In the genomic region with DNA sequence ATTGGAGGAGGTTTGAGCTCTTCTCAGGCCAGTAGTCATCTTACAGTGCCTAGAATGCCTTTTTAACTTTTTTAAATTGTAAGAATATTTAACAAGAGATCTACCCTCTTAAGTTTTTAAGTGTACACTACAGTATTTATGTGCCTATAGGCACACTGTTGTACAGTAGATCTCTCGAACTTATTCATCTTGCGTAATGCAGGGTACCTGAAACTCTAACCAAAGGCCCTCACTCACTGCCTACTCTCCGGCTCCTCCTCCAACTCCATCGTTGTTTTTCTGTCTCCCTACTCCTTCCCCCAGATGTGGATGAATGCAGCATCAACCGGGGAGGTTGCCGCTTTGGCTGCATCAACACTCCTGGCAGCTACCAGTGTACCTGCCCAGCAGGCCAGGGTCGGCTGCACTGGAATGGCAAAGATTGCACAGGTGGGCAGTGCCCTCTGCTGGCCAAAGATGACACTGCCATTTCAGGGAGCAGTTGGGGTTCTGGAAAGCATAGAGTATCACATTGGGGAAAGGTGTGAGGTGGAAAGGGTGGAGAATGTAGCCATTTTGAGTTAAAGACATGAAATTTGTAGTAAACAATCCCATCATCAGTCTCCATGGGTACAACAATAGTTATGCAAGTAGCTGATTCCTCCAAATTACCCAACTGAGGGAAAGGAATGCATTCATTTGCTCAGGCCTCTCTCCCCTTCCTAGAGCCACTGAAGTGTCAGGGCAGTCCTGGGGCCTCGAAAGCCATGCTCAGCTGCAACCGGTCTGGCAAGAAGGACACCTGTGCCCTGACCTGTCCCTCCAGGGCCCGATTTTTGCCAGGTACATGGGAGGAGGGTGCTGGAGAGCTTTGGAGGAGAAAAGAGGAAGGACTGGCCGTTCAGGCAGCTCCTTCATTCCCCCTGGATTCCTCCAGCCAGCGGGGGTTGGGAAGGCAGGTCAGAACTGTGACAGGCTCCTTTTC, we compare ENCODE assay signal across 8 cellular contexts. TPM values are rescaled to one million over a fixed set of nuclear protein-coding genes. Genes with fewer than 3 reads are reported as not detected.
DNase-seq lines count a peak whose midpoint lies in the region; ATAC-seq and TF ChIP-seq lines count a peak whose summit lies in the region.

No MANE protein-coding gene starts in this region.

- no peak overlapping the region for H3K56ac ChIP-seq in H9 (ENCODE audit: insufficient read length, low read depth, low read length)

- H3K27ac ChIP-seq in H9 (ENCODE audit: insufficient read length, low read depth, low read length) = no peak overlapping the region

- no peak overlapping the region for H4K8ac ChIP-seq in H9 (replicated peaks; ENCODE audit: insufficient read length, low read depth, low read length)

- H3K79me1 ChIP-seq in H9 (ENCODE audit: insufficient read depth, low read depth, low read length, poor library complexity, severe bottlenecking) = no peaks in the 10 kb centered on the region

- peak overlapping the region in 1 of 2 experiments; percentile 11; a peak in 1 of 5 replicates for H3K4me3 Mint-ChIP-seq in H9
- H3K4me3 Mint-ChIP-seq in activated CD4-positive, alpha-beta memory T cell treated with anti-CD3 and anti-CD28 coated beads for 36 hours = no peak overlapping the region
- H3K4me3 Mint-ChIP-seq in memory B cell = no peak overlapping the region

- peak; percentile 99 for TF ChIP-seq CTCF in H9 (conservative IDR thresholded peaks at IDR 0.05)

- H3K23me2 ChIP-seq in H9 (ENCODE audit: insufficient read length, low read depth, low read length, poor library complexity, severe bottlenecking) = no peaks in the 10 kb centered on the region

- H3K9ac ChIP-seq in H9 (ENCODE audit: extremely low read depth, insufficient read length, low read length) = no peak overlapping the region

- H4K20me1 ChIP-seq in H9 (ENCODE audit: control insufficient read depth, insufficient read depth, insufficient read length) = no peaks in the 10 kb centered on the region

- ATAC-seq in memory B cell (ENCODE audit: low read depth) (peak; percentile 88), HG02938 (IDR thresholded peaks at IDR 0.05; ENCODE audit: unreplicated experiment) (no peak)

- H3K23ac ChIP-seq in H9 (ENCODE audit: insufficient read length, low read depth, low read length) = no peak overlapping the region

- no peaks in the 10 kb centered on the region; the same call in 1 of the 2 replicates for H3K4me1 ChIP-seq in H9 (ENCODE audit: insufficient read depth, low read length)

- WGBS in H9 (ENCODE audit: extremely low coverage, insufficient read length, low lambda C conversion rate) = no CpG with 5 or more reads among the region's 12 CpGs

- no peak overlapping the region for H2BK120ac ChIP-seq in H9 (ENCODE audit: low read depth, low read length, poor library complexity, severe bottlenecking)

- H3K9me3 Mint-ChIP-seq in H9 = no peaks in the 10 kb centered on the region
- H3K9me3 Mint-ChIP-seq in activated CD4-positive, alpha-beta memory T cell treated with anti-CD3 and anti-CD28 coated beads for 36 hours = no peaks in the 10 kb centered on the region
- H3K9me3 Mint-ChIP-seq in memory B cell = no peaks in the 10 kb centered on the region

- H4K5ac ChIP-seq in H9 (ENCODE audit: insufficient read length, low read depth, low read length) = no peak overlapping the region

- no peak overlapping the region for H2BK20ac ChIP-seq in H9 (ENCODE audit: low read depth, low read length, poor library complexity, severe bottlenecking)

- peak; percentile 65 for DNase-seq in CD1c-positive myeloid dendritic cell (ENCODE audit: extremely low spot score)
- peak; percentile 85 for DNase-seq in H9
- peak; percentile 31 for DNase-seq in NCI-H526 treated with DMSO at 0.1 percent for 48 hours (lab: John Stamatoyannopoulos, UW)
- DNase-seq in activated CD4-positive, alpha-beta memory T cell treated with anti-CD3 and anti-CD28 coated beads for 36 hours = peak; percentile 84
- peak; percentile 65 for DNase-seq in effector CD4-positive, alpha-beta T cell
- peak; percentile 64 to 78 for DNase-seq in memory B cell (ENCODE audit: low spot score in 2 of 2)
- DNase-seq in stimulated activated CD8-positive, alpha-beta memory T cell treated with anti-CD3 and anti-CD28 coated beads, Interleukin-15, amount 100 ng/mL, for 4 hours (ENCODE audit: low read depth in 2 of 2) = peak; percentile 23 to 36

- H3K27me3 ChIP-seq in H9 (ENCODE audit: insufficient read depth, low read length) = peaks cover 6% of the 10 kb centered on the region; the same call in 1 of the 2 replicates

- H3T11ph ChIP-seq in H9 (ENCODE audit: low read length) = no peak overlapping the region

- no peak overlapping the region for H3K4me2 ChIP-seq in H9 (ENCODE audit: insufficient read depth, insufficient read length, low read length)

- POLR2A ChIA-PET in activated CD4-positive, alpha-beta memory T cell treated with anti-CD3 and anti-CD28 coated beads for 36 hours (lab: Charles Lee) = no interaction called here

- CTCF ChIA-PET in activated CD4-positive, alpha-beta memory T cell treated with anti-CD3 and anti-CD28 coated beads for 36 hours (lab: Charles Lee) = interaction anchor here (0.5 to 6.0 kb wide), 45 partner anchors 8 to 1502 kb away, joined by 3 to 58 read pairs (median 4); partner anchors contain the start of genes ANKS1A, TAF11 and ZNF76

- no peak overlapping the region for H3K18ac ChIP-seq in H9 (ENCODE audit: insufficient read length, low read depth, low read length)

- H2AFZ ChIP-seq in H9 (ENCODE audit: low read length) = no peak overlapping the region

- H3K36me3 Mint-ChIP-seq in H9 (ENCODE audit: insufficient read depth in 1 of 3, low read depth in 3 of 3) (peaks cover 1 to 4% (median 2%) of the 10 kb centered on the region in 3 experiments; a peak in 6 of 7 replicates), memory B cell (peaks cover 11% of the 10 kb centered on the region)
- H3K36me3 Mint-ChIP-seq in activated CD4-positive, alpha-beta memory T cell treated with anti-CD3 and anti-CD28 coated beads for 36 hours = no peaks in the 10 kb centered on the region

- intact Hi-C loops in activated CD4-positive, alpha-beta memory T cell treated with anti-CD3 and anti-CD28 coated beads for 36 hours (cut with micrococcal nuclease) = loop anchor here (1.0 to 2.0 kb wide), 2 partner anchors 93 to 254 kb away; no protein-coding TSS in a partner anchor

- H3K9me3 ChIP-seq in H9 (ENCODE audit: control insufficient read depth, low read depth, low read length) = no peaks in the 10 kb centered on the region

- no peak overlapping the region for H2BK12ac ChIP-seq in H9 (ENCODE audit: insufficient read length, low read depth, low read length)

- H3K27me3 Mint-ChIP-seq in H9 (ENCODE audit: low read depth) (peaks cover 52% of the 10 kb centered on the region), memory B cell (peaks cover 1% of the 10 kb centered on the region)
- H3K27me3 Mint-ChIP-seq in activated CD4-positive, alpha-beta memory T cell treated with anti-CD3 and anti-CD28 coated beads for 36 hours = no peaks in the 10 kb centered on the region

- H3K79me2 ChIP-seq in H9 (ENCODE audit: insufficient read depth, low read length) = no peaks in the 10 kb centered on the region

- H2BK5ac ChIP-seq in H9 (ENCODE audit: insufficient read length, low read length) = no peak overlapping the region

- no peak overlapping the region for H2AK5ac ChIP-seq in H9 (ENCODE audit: insufficient read length, low read length)

- no peak overlapping the region for H3K4ac ChIP-seq in H9 (ENCODE audit: low read depth, low read length)

- H3K27ac Mint-ChIP-seq in H9 (peak overlapping the region in 1 of 3 experiments; percentile 38; a peak in 2 of 7 replicates), memory B cell (no peak overlapping the region)
- H3K27ac Mint-ChIP-seq in activated CD4-positive, alpha-beta memory T cell treated with anti-CD3 and anti-CD28 coated beads for 36 hours = no peak overlapping the region

- no peak overlapping the region for H4K91ac ChIP-seq in H9 (ENCODE audit: insufficient read length, low read depth, low read length)

- H3K4me1 Mint-ChIP-seq in H9 (peaks cover 50 to 59% of the 10 kb centered on the region in 2 experiments), memory B cell (peaks cover 8% of the 10 kb centered on the region)
- no peaks in the 10 kb centered on the region for H3K4me1 Mint-ChIP-seq in activated CD4-positive, alpha-beta memory T cell treated with anti-CD3 and anti-CD28 coated beads for 36 hours (ENCODE audit: low read depth)

- no peak overlapping the region for H2BK15ac ChIP-seq in H9 (ENCODE audit: low read depth, low read length)

- no peak overlapping the region for H3K14ac ChIP-seq in H9 (ENCODE audit: insufficient read depth, low read length)

RNA-seq across cellular contexts. Expression of gene ZNF76, which starts 18.4 kb away (rescaled TPM):
- total RNA-seq in H9 (2021) = 21.1 and 22.8 TPM in 2 replicates
- 10 to 100 TPM; 35.2 to 38.5 TPM for total RNA-seq in activated CD4-positive, alpha-beta memory T cell treated with anti-CD3 and anti-CD28 coated beads for 36 hours

RNA-seq across cellular contexts. Expression of gene SCUBE3, which starts 27.4 kb away (rescaled TPM):
- total RNA-seq in H9 (2021) = 2.2 and 2.7 TPM in 2 replicates
- total RNA-seq in activated CD4-positive, alpha-beta memory T cell treated with anti-CD3 and anti-CD28 coated beads for 36 hours = under 1 TPM in 1 of 2 experiments, not detected in 1; 0.02 TPM

RNA-seq across cellular contexts. Expression of gene DEF6, which starts 56.5 kb away (rescaled TPM):
- 5.4 and 5.6 TPM in 2 replicates for total RNA-seq in H9 (2021)
- total RNA-seq in activated CD4-positive, alpha-beta memory T cell treated with anti-CD3 and anti-CD28 coated beads for 36 hours = 100 to 1,000 TPM; 103 TPM

Comparison
In these comparisons a context has a peak if more than half of its experiments do, and no peak if none do; other contexts are left out.
1. DNase-seq: peak in every context shown above with its lines; median percentile 85 in H9; 84 in activated CD4-positive, alpha-beta memory T cell treated with anti-CD3 and anti-CD28 coated beads for 36 hours; 71 in memory B cell; 65 in CD1c-positive myeloid dendritic cell; 65 in effector CD4-positive, alpha-beta T cell; 31 in NCI-H526 treated with DMSO at 0.1 percent for 48 hours; 30 in stimulated activated CD8-positive, alpha-beta memory T cell treated with anti-CD3 and anti-CD28 coated beads, Interleukin-15, amount 100 ng/mL, for 4 hours.
2. RNA of gene DEF6, which starts 56.5 kb away (total RNA-seq): 103 TPM in activated CD4-positive, alpha-beta memory T cell treated with anti-CD3 and anti-CD28 coated beads for 36 hours; 5.4 to 5.6 TPM in H9; every median in the first group is over 10 times any median in the second.